Comparison of ENCODE assay signal across 8 cellular contexts in the genomic region with DNA sequence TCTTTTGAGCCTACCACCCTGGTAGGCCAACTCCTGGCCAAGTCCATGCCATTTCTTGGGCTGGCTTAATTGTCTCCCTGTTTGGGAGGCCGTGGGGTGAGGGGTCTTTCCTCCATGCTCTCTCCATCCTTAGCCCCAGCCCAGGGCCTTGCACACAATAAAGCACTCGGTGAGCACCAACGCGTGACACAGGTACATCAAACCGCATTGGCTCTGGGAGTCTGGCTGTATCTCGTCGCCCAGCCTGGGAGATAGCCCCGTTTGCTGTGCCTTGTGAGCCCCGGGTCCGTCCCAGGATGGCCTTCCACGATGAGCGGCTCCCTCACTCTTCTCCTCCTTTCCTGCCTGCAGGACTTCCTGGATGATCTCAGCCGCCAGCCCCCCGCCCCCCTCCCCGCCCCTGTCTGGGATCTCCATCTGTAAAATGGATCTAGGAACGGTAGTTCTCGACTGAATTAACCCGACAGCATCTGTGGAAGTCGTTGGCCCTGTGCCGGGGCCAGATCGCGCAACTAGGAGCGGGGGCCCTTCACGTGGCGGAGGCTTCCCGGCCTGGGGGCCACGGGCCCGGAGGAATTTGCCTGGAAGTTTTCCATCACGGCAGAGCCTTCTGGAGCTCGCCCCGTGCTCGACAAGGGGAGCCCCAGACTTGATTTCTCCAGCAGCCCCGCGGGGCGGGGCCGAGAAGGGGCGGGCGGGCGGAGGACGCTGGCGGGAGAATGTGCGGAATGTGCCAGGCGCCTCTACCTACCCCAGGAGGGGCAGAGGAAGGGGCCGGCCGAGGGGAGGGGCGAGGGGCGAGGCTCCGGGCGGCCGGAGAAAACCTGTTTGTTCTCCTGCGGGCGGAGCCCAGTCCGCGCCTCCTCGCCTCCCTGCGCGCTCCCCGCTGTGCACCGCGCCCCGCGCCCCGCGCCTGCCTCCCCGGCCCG. TPM values are rescaled to one million over a fixed set of nuclear protein-coding genes. Genes with fewer than 3 reads are reported as not detected.
DNase-seq lines count a peak whose midpoint lies in the region; ATAC-seq and TF ChIP-seq lines count a peak whose summit lies in the region.

A gene (plus strand): TSS at position 852 of the 929 bp plus-strand sequence. CDS start 16,423 bp downstream, outside the sequence.

- H3K4me3 Mint-ChIP-seq in naive B cell: peak within 1 kb of the TSS in 5 of 8 donors; percentile 14 to 70 (median 43)

- peak; percentile 17 for DNase-seq in HuH-7 (ENCODE audit: low spot score)
- peak; percentile 82 for DNase-seq in ecto neural progenitor cell (ENCODE audit: low spot score)
- no peak for DNase-seq in naive B cell
- DNase-seq in GM13976 (ENCODE audit: low spot score): no peak
- DNase-seq in NCI-H524 treated with DMSO at 0.1 percent for 48 hours (lab: John Stamatoyannopoulos, UW): no peak
- DNase-seq in amniotic stem cell (lab: John Stamatoyannopoulos, UW): no peak

- H3K9me3 ChIP-seq in BLaER1: no peaks in the 10 kb centered on the region

- ATAC-seq in naive B cell (ENCODE audit: low read depth in 2 of 2) (no peak), HG03460 (IDR thresholded peaks at IDR 0.05; ENCODE audit: unreplicated experiment) (no peak)

- no peak within 1 kb of the TSS for H3K27ac ChIP-seq in BLaER1

- H3K36me3 Mint-ChIP-seq in naive B cell: no peaks in the 10 kb centered on the region

- peaks cover 94% of the 10 kb centered on the region for H3K27me3 ChIP-seq in BLaER1

- H3K27me3 Mint-ChIP-seq in naive B cell: peaks cover 13 to 43% (median 31%) of the 10 kb centered on the region in 3 donors

- peaks cover 0 to 2% (median 0%) of the 10 kb centered on the region in 7 donors for H3K9me3 Mint-ChIP-seq in naive B cell

- TF ChIP-seq CTCF in GM13976 (IDR thresholded peaks at IDR 0.05; ENCODE audit: borderline replicate concordance, control extremely low read depth, extremely low read depth, insufficient read depth, missing control alignments): no peak

- H3K27ac Mint-ChIP-seq in naive B cell: no peak within 1 kb of the TSS

- peak within 1 kb of the TSS; percentile 71 for H3K4me2 ChIP-seq in BLaER1

- H3K4me1 Mint-ChIP-seq in naive B cell: peaks cover 0 to 7% (median 0%) of the 10 kb centered on the region in 3 donors

- H3K9ac ChIP-seq in BLaER1: no peak within 1 kb of the TSS

- peak within 1 kb of the TSS; percentile 54 for H3K4me3 ChIP-seq in BLaER1

- H3K36me3 ChIP-seq in BLaER1: no peaks in the 10 kb centered on the region

- peaks cover 59% of the 10 kb centered on the region; the same call in 1 of the 2 replicates for H4K20me1 ChIP-seq in BLaER1

- in situ Hi-C loops in GM13976 (cut with MboI; ENCODE audit: low sequenced_read_pairs, unreplicated experiment): no loop called here

- peaks cover 29% of the 10 kb centered on the region for H3K4me1 ChIP-seq in BLaER1

RNA-seq across cellular contexts. Expression of the gene that starts here (rescaled TPM):
- polyA plus RNA-seq in naive B cell (ENCODE audit: low read depth in 6 of 6): 1 to 10 TPM in 5 of 6 donors, under 1 TPM in 1; 0.55 to 4.3 (median 2.4) TPM

Comparison
In these comparisons a context has a peak if more than half of its experiments do, and no peak if none do; other contexts are left out.
1. DNase-seq: peak in HuH-7 (single experiment) and ecto neural progenitor cell (single experiment); none in naive B cell (single experiment), GM13976 (single experiment), NCI-H524 treated with DMSO at 0.1 percent for 48 hours (single experiment) and amniotic stem cell (single experiment).